10 cellular contexts compared by ENCODE assay signal in the genomic region with DNA sequence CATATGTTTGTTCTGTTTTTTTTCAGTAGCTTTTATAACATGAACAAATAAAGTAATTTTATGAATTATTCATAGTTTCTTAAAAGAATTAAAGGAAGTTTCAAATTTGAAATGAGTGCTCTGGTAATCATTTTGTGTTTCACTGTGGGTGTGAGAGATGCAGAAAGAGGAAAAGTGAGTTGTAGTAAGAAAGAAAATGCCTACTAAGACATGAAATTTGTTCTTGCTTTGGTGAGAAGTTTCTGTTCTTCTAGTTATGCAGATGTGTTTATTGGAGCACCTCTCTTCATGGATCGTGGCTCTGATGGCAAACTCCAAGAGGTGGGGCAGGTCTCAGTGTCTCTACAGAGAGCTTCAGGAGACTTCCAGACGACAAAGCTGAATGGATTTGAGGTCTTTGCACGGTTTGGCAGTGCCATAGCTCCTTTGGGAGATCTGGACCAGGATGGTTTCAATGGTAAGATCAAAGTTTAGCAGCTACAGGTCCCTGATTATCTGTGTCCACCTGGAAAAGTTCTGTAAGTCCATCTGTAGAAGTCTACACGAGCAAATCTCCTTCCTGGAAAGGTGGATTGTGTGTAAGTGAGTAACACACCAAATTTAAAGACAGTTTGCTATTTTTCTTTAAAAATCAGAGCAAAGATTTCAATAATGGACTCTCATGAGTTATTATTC. TPM values are rescaled to one million over a fixed set of nuclear protein-coding genes. Genes with fewer than 3 reads are reported as not detected.
DNase-seq lines count a peak whose midpoint lies in the region; ATAC-seq, FAIRE-seq and TF ChIP-seq lines count a peak whose summit lies in the region.
"Had no signal": no experiment of that assay in that cellular context is flagged by ENCODE, and none has a peak within 500 bp of the region (broad histone marks: within the 10 kb centered on the region; RNA-seq: fewer than 3 reads in every experiment).

No MANE protein-coding gene starts in this region.

- no peaks in the 10 kb centered on the region for H3K9me3 Mint-ChIP-seq in GM23338

- no peaks in the 10 kb centered on the region for H3K9me3 ChIP-seq in GM23248 (ENCODE audit: low read depth)
- H3K9me3 ChIP-seq: BLaER1 treated with 17β-estradiol and CSF1 and Interleukin-3, amounts not matched to agents 10 nM and 100 nM had no signal

- H3K4me3 ChIP-seq in bronchial epithelial cell (ENCODE audit: low read depth, low read length), result no peak overlapping the region
- H3K4me3 ChIP-seq in GM23248, result no peak overlapping the region
- H3K4me3 ChIP-seq in GM23338, result no peak overlapping the region
- H3K4me3 ChIP-seq: BLaER1 treated with 17β-estradiol and CSF1 and Interleukin-3, amounts not matched to agents 10 nM and 100 nM had no signal

- no peaks in the 10 kb centered on the region for H3K27me3 Mint-ChIP-seq in GM23338 (ENCODE audit: insufficient read depth, low read depth, poor library complexity)

- H3K4me3 Mint-ChIP-seq in GM23338, result no peak overlapping the region

- DNase-seq in bronchial epithelial cell (ENCODE audit: low read depth) (no peak), GM23248 (no peak), COLO829 (ENCODE audit: low spot score) (no peak), GM23338 (ENCODE audit: low spot score) (no peak), AG20443 (ENCODE audit: low spot score) (no peak)
- DNase-seq: activated CD8-positive, alpha-beta memory T cell treated with anti-CD3 and anti-CD28 coated beads, Interleukin-2, amount 50 U/mL, for 48 hours had no signal

- H3K4me1 ChIP-seq in GM23248 (ENCODE audit: insufficient read depth) (peaks cover 4% of the 10 kb centered on the region; the same call in 1 of the 2 replicates), GM23338 (ENCODE audit: insufficient read depth) (peaks cover 6% of the 10 kb centered on the region)

- 72 to 75% methylated on average over 4 of the region's 4 CpGs for WGBS in GM23248 (ENCODE audit: low coverage in 1 of 2, low lambda C conversion rate in 2 of 2, missing lambda C conversion rate in 2 of 2), 2 experiments

- in situ Hi-C loops in GM23248 (cut with MboI), result loop anchor here (10.0 kb wide), 1 partner anchor 136 kb away; no protein-coding TSS in a partner anchor

- H3K27me3 ChIP-seq in bronchial epithelial cell (ENCODE audit: control insufficient read depth, insufficient read depth, low read length) (no peaks in the 10 kb centered on the region), GM23248 (replicated peaks; ENCODE audit: insufficient read depth) (no peaks in the 10 kb centered on the region), GM23338 (ENCODE audit: insufficient read depth) (no peaks in the 10 kb centered on the region)
- H3K27me3 ChIP-seq: BLaER1 treated with 17β-estradiol and CSF1 and Interleukin-3, amounts not matched to agents 10 nM and 100 nM had no signal

- H3K79me2 ChIP-seq in GM23248 (ENCODE audit: insufficient read depth), result no peaks in the 10 kb centered on the region
- no peaks in the 10 kb centered on the region for H3K79me2 ChIP-seq in GM23338 (replicated peaks; ENCODE audit: insufficient read depth)

- peaks cover 19% of the 10 kb centered on the region; the same call in 1 of the 2 replicates for H3F3A ChIP-seq in GM23248 (ENCODE audit: insufficient read depth)
- no peaks in the 10 kb centered on the region for H3F3A ChIP-seq in GM23338 (replicated peaks; ENCODE audit: low read depth)

- peak; percentile 83 for FAIRE-seq in bronchial epithelial cell (lab: Jason Lieb, UNC)

- ATAC-seq in GM18502 (IDR thresholded peaks at IDR 0.05; ENCODE audit: poor library complexity, unreplicated experiment) (peak; percentile 8), GM21360 (IDR thresholded peaks at IDR 0.05; ENCODE audit: unreplicated experiment) (peak; percentile 4), HG03280 (IDR thresholded peaks at IDR 0.05; ENCODE audit: unreplicated experiment) (peak; percentile 15), GM23338 (no peak)

- peaks cover 12% of the 10 kb centered on the region; the same call in 2 of the 3 replicates for H3K4me1 Mint-ChIP-seq in GM23338

- H3K4me2 ChIP-seq in GM23248 (ENCODE audit: unreplicated experiment) (no peak overlapping the region), GM23338 (no peak overlapping the region)

- peaks cover 8% of the 10 kb centered on the region for H3K36me3 ChIP-seq in bronchial epithelial cell (ENCODE audit: control insufficient read depth, insufficient read depth, low read length)
- peaks cover 23% of the 10 kb centered on the region; the same call in 1 of the 2 replicates for H3K36me3 ChIP-seq in GM23248 (ENCODE audit: low read depth)
- no peaks in the 10 kb centered on the region; the same call in 1 of the 2 replicates for H3K36me3 ChIP-seq in GM23338 (ENCODE audit: insufficient read depth)

- H2AFZ ChIP-seq in GM23248, result no peak overlapping the region
- H2AFZ ChIP-seq in GM23338, result no peak overlapping the region

- TF ChIP-seq CTCF in bronchial epithelial cell (IDR thresholded peaks at IDR 0.05; ENCODE audit: insufficient read depth, low read length, severe bottlenecking) (no peak), GM23338 (conservative IDR thresholded peaks at IDR 0.05; ENCODE audit: low read depth in 2 of 2) (no peak)

- no peaks in the 10 kb centered on the region for H3K9me2 ChIP-seq in GM23248 (ENCODE audit: insufficient read depth)
- no peaks in the 10 kb centered on the region for H3K9me2 ChIP-seq in GM23338 (ENCODE audit: insufficient read depth)

- H4K20me1 ChIP-seq in GM23248 (ENCODE audit: insufficient read depth), result no peaks in the 10 kb centered on the region
- H4K20me1 ChIP-seq in GM23338 (replicated peaks; ENCODE audit: insufficient read depth), result no peaks in the 10 kb centered on the region

- H3K36me3 Mint-ChIP-seq in GM23338 (ENCODE audit: low read depth), result peaks cover 11% of the 10 kb centered on the region

- H3K27ac Mint-ChIP-seq in GM23338, result no peak overlapping the region; the same call in 1 of the 2 replicates

- no peak overlapping the region for H3K9ac ChIP-seq in GM23248

- H3K27ac ChIP-seq in GM23248 (no peak overlapping the region), GM23338 (ENCODE audit: low read depth) (no peak overlapping the region)
- H3K27ac ChIP-seq: BLaER1 treated with 17β-estradiol and CSF1 and Interleukin-3, amounts not matched to agents 10 nM and 100 nM had no signal

TF ChIP-seq in GM23338, 12 proteins besides CTCF, POLR2A, EP300 and RAD21 (continues in another document):
- TF ChIP-seq EZH2phosphoT487 (IDR thresholded peaks at IDR 0.05; ENCODE audit: unreplicated experiment) (no peak), CREB1 (CRISPR knock-in tag; IDR thresholded peaks at IDR 0.05; ENCODE audit: low read depth) (no peak)

RNA-seq across cellular contexts. Expression of a gene that starts 51.4 kb away (rescaled TPM):
- total RNA-seq in bronchial epithelial cell, result 76.9 and 111 TPM in 2 replicates
- 233 and 250 TPM in 2 replicates for total RNA-seq in GM23248 (2014; rRNA removed; shearing (Covaris generic))
- 56.8 and 61.9 TPM in 2 replicates for polyA plus RNA-seq in GM23248 (2016; fragmentation: Nextera tagmentation; extraction: Ambion mirVana)
- total RNA-seq in GM23338 (2014; rRNA removed; shearing (Covaris generic)), result 50.8 and 56.5 TPM in 2 replicates
- 8.0 and 9.1 TPM in 2 replicates for polyA plus RNA-seq in GM23338 (2016; fragmentation: Nextera tagmentation; extraction: Ambion mirVana)

RNA-seq across cellular contexts. Expression of a gene that starts 52.6 kb away (rescaled TPM):
- 0.79 and 1.3 TPM in 2 replicates for total RNA-seq in bronchial epithelial cell
- 14.1 and 19.9 TPM in 2 replicates for total RNA-seq in GM23248 (2014; rRNA removed; shearing (Covaris generic))
- polyA plus RNA-seq in GM23248 (2016; fragmentation: Nextera tagmentation; extraction: Ambion mirVana) (9.5 and 9.9 TPM in 2 replicates), GM23338 (2016; fragmentation: Nextera tagmentation; extraction: Ambion mirVana) (9.8 and 10.7 TPM in 2 replicates)
- 26.3 and 27.2 TPM in 2 replicates for total RNA-seq in GM23338 (2014; rRNA removed; shearing (Covaris generic))
